ENCODE assay signal across 8 cellular contexts in the genomic region with DNA sequence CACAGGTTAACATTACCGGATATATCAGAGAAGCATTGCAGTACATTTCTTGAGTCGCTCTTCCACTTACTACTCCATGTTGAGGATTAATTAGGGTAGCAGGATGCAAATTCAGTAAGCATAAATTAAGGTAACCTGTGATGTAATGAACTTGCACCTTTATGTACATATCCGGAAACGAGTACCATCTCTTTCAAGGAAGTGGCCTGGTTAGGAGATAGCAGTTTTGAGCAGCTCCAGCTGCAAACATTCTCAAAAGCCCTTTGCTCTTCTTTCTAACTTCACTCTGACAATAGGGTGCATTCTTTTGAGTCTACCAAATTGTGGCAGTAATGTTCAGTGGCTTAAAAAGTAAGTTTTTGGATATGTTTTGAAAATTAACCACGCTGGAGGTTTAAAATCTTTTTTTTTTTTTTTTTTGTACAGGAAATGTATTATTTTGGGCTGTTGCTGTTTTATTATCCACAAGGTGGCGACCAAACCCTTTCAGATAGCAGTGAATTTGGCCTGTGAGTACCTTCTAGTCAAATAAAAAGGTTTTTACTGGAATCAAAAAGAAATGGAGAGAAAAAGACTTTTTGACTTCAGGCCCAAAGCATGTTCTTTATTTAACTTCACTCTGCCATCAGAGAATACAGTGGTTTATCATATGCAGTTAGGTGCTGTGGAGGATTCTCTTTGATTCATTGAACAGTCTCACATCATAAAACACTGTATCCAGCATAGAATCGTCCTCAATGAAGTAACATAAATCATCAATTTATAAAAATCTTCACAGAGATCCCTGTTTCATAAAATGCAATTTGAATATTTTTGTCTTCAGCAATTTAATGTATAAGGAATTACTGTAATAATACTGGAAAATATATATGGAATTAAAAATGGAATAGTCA. TPM values are rescaled to one million over a fixed set of nuclear protein-coding genes. Genes with fewer than 3 reads are reported as not detected.
A peak's percentile ranks its signal among the peaks of the same experiment; 100 is the strongest.
DNase-seq lines count a peak whose midpoint lies in the region; ATAC-seq and TF ChIP-seq lines count a peak whose summit lies in the region.

No MANE protein-coding gene starts in this region.

- H2BK20ac ChIP-seq in IMR-90 (ENCODE audit: low read depth, low read length), result no peak overlapping the region

- H3K4me3 ChIP-seq in IMR-90 (ENCODE audit: insufficient read depth, low read depth, low read length) (no peak overlapping the region), RWPE2 (ENCODE audit: severe bottlenecking) (no peak overlapping the region)

- H2AFZ ChIP-seq in IMR-90 (replicated peaks; ENCODE audit: low read length, poor library complexity), result no peak overlapping the region

- H3K56ac ChIP-seq in IMR-90 (ENCODE audit: extremely low read depth, insufficient read depth, low read length), result no peak overlapping the region

- H4K20me1 ChIP-seq in IMR-90 (ENCODE audit: insufficient read depth, low read length), result no peaks in the 10 kb centered on the region

- H4K5ac ChIP-seq in IMR-90 (ENCODE audit: low read depth, low read length), result no peak overlapping the region

- H3K27ac ChIP-seq in IMR-90 (ENCODE audit: insufficient read depth, low read length), result no peak overlapping the region
- H3K27ac ChIP-seq in RWPE2 (ENCODE audit: poor library complexity, severe bottlenecking), result peak overlapping the region; percentile 0
- H3K27ac ChIP-seq in cingulate gyrus (ENCODE audit: low read depth, low read length), result peak overlapping the region; percentile 23

- in situ Hi-C loops in IMR-90 (cut with MboI; ENCODE audit: low sequenced_read_pairs), result no loop called here

- no peak overlapping the region for H3K23ac ChIP-seq in IMR-90 (ENCODE audit: low read depth, low read length)

- no peak overlapping the region for H2BK15ac ChIP-seq in IMR-90 (ENCODE audit: low read depth, low read length)

- no peak overlapping the region for H2BK120ac ChIP-seq in IMR-90 (ENCODE audit: low read depth, low read length)

- H4K91ac ChIP-seq in IMR-90 (ENCODE audit: insufficient read depth, low read depth, low read length), result no peak overlapping the region

- peaks cover 57% of the 10 kb centered on the region for H3K4me1 Mint-ChIP-seq in mesothelial cell of epicardium

- peak; percentile 67 for ATAC-seq in IMR-90 (ENCODE audit: low read depth)
- ATAC-seq in RWPE2 (ENCODE audit: low read depth), result peak; percentile 68

- H2AK9ac ChIP-seq in IMR-90 (replicated peaks; ENCODE audit: low read depth, low read length, poor library complexity), result no peak overlapping the region

- no peak overlapping the region for H2BK5ac ChIP-seq in IMR-90 (ENCODE audit: low read depth, low read length, poor library complexity, severe bottlenecking)

- no peak overlapping the region for H3K14ac ChIP-seq in IMR-90 (replicated peaks; ENCODE audit: low read depth, low read length)

- H3K9ac ChIP-seq in IMR-90 (ENCODE audit: low read depth, low read length), result no peak overlapping the region

- H3K18ac ChIP-seq in IMR-90 (ENCODE audit: low read depth, low read length), result no peak overlapping the region

- peaks cover 3% of the 10 kb centered on the region for H3K36me3 Mint-ChIP-seq in mesothelial cell of epicardium

- H3K27me3 Mint-ChIP-seq in mesothelial cell of epicardium (ENCODE audit: low read depth), result no peaks in the 10 kb centered on the region

- dilution Hi-C loops in IMR-90 (cut with HindIII; ENCODE audit: low sequenced_read_pairs, unreplicated experiment), result no loop called here

- TF ChIP-seq POLR2A in IMR-90 (IDR thresholded peaks at IDR 0.05; ENCODE audit: low read depth, low read length), result no peak

- no peak overlapping the region for H3K4me2 ChIP-seq in IMR-90 (ENCODE audit: low read depth, low read length)

- H3K9me3 ChIP-seq in IMR-90 (ENCODE audit: control insufficient read depth, insufficient read depth, low read length) (no peaks in the 10 kb centered on the region), RWPE2 (ENCODE audit: severe bottlenecking) (no peaks in the 10 kb centered on the region)

- BruUV-seq in IMR-90 (replicated peaks; lab: Mats Ljungman, UMichigan), result no TSS peak

- TF ChIP-seq RAD21 in IMR-90 (IDR thresholded peaks at IDR 0.05; ENCODE audit: low read length), result peak; percentile 72

- CTCF ChIA-PET in IMR-90 (lab: Yijun Ruan, JAX), result interaction anchor here (0.6 to 0.7 kb wide), 2 partner anchors 161 to 183 kb away, joined by 4 to 9 read pairs; no protein-coding TSS in a partner anchor

- H3K4me1 ChIP-seq in IMR-90 (ENCODE audit: control insufficient read depth, insufficient read depth, low read length), result peaks cover 2% of the 10 kb centered on the region
- no peaks in the 10 kb centered on the region for H3K4me1 ChIP-seq in RWPE2 (ENCODE audit: insufficient read depth, poor library complexity, severe bottlenecking)

- H3K9me3 Mint-ChIP-seq in mesothelial cell of epicardium, result no peaks in the 10 kb centered on the region

- H3K4ac ChIP-seq in IMR-90 (ENCODE audit: low read depth, low read length), result no peak overlapping the region

- H3K79me1 ChIP-seq in IMR-90 (ENCODE audit: low read depth in 1 of 2, low read length in 2 of 2), result no peaks in the 10 kb centered on the region

- H3K27me3 ChIP-seq in IMR-90 (ENCODE audit: control insufficient read depth, insufficient read depth, low read length) (no peaks in the 10 kb centered on the region), RWPE2 (ENCODE audit: insufficient read depth, poor library complexity, severe bottlenecking) (no peaks in the 10 kb centered on the region)

- H3K27ac Mint-ChIP-seq in mesothelial cell of epicardium, result peak overlapping the region; percentile 88

- POLR2A ChIA-PET in IMR-90 (lab: Charles Lee; ENCODE audit: unreplicated experiment), result no interaction called here

- H3K9me1 ChIP-seq in IMR-90 (ENCODE audit: insufficient read depth, low read length), result no peaks in the 10 kb centered on the region

- no CpG with 5 or more reads among the region's 7 CpGs for WGBS in IMR-90 (ENCODE audit: extremely low coverage in 2 of 2, insufficient read length in 1 of 2), 2 experiments

- TF ChIP-seq CTCF in IMR-90 (conservative IDR thresholded peaks at IDR 0.05; ENCODE audit: low read depth, low read length) (peak; percentile 77), RWPE2 (IDR thresholded peaks at IDR 0.05; ENCODE audit: poor library complexity, severe bottlenecking) (peak; percentile 100), mesothelial cell of epicardium (IDR thresholded peaks at IDR 0.05; ENCODE audit: unreplicated experiment) (peak; percentile 57)

- H4K8ac ChIP-seq in IMR-90 (ENCODE audit: low read depth in 2 of 2, low read length in 2 of 2), result no peak overlapping the region

- H2AK5ac ChIP-seq in IMR-90 (ENCODE audit: low read depth, low read length), result no peak overlapping the region

- H3K36me3 ChIP-seq in IMR-90 (ENCODE audit: control insufficient read depth, insufficient read depth, low read length), result peaks cover 8% of the 10 kb centered on the region
- peaks cover 45% of the 10 kb centered on the region for H3K36me3 ChIP-seq in RWPE2 (ENCODE audit: low read depth)

- DNase-seq in Ammon's horn (ENCODE audit: low spot score) (peak; percentile 82), GM03348 (ENCODE audit: low spot score) (peak; percentile 52), IMR-90 (peak; percentile 67), RWPE2 (ENCODE audit: low spot score) (no peak), mesothelial cell of epicardium (ENCODE audit: low spot score in 2 of 2, unreplicated experiment in 2 of 2) (no peak), GM19240 (ENCODE audit: insufficient read length, low spot score) (no peak), GOT3 (lab: John Stamatoyannopoulos, UW) (no peak)

- no peak overlapping the region for H3K4me3 Mint-ChIP-seq in mesothelial cell of epicardium

- intact Hi-C loops in IMR-90 (cut with micrococcal nuclease), result loop anchor here (2.0 to 10.0 kb wide), 5 partner anchors 108 to 1236 kb away; no protein-coding TSS in a partner anchor

TF ChIP-seq in IMR-90, 13 proteins besides CTCF, POLR2A, EP300 and RAD21:
- peak; percentile 51 for TF ChIP-seq SMC3 (IDR thresholded peaks at IDR 0.05; ENCODE audit: low read depth, low read length)
- TF ChIP-seq CEBPB (IDR thresholded peaks at IDR 0.05; ENCODE audit: low read depth, low read length), result no peak
TF ChIP-seq in IMR-90: peak in this region for 1.

RNA-seq across cellular contexts. Expression of gene FAM217B, which starts 8.9 kb away (rescaled TPM):
- total RNA-seq in IMR-90 (2012; rRNA removed) (3.0 and 3.9 TPM in 2 replicates), mesothelial cell of epicardium (22.3 to 27.5 TPM (median 25.7 TPM) in 3 replicates)
- polyA plus RNA-seq in IMR-90 (2012; rRNA removed), result 3.3 and 3.9 TPM in 2 replicates
- 0.86 and 1.9 TPM in 2 replicates for polyA plus RNA-seq in IMR-90 (2012; cell fraction: cytosol; rRNA removed)
- polyA plus RNA-seq in IMR-90 (2012; cell fraction: nucleus; rRNA removed; ENCODE audit: low replicate concordance), result 1.1 and 5.9 TPM in 2 replicates

RNA-seq across cellular contexts. Expression of gene PPP1R3D, which starts 9.0 kb away (rescaled TPM):
- 2.7 and 4.7 TPM in 2 replicates for total RNA-seq in IMR-90 (2012; rRNA removed)
- 1.6 and 1.7 TPM in 2 replicates for polyA plus RNA-seq in IMR-90 (2012; rRNA removed)
- polyA plus RNA-seq in IMR-90 (2012; cell fraction: cytosol; rRNA removed), result 0.57 and 1.7 TPM in 2 replicates
- polyA plus RNA-seq in IMR-90 (2012; cell fraction: nucleus; rRNA removed; ENCODE audit: low replicate concordance), result 1.1 and 1.7 TPM in 2 replicates
- 4.5 to 5.1 TPM (median 4.5 TPM) in 3 replicates for total RNA-seq in mesothelial cell of epicardium

RNA-seq across cellular contexts. Expression of gene CDH26, which starts 9.1 kb away (rescaled TPM):
- total RNA-seq in IMR-90 (2012; rRNA removed) (not detected in 2 replicates), mesothelial cell of epicardium (0.49 to 0.88 TPM (median 0.71 TPM) in 3 replicates)
- not detected in 2 replicates for polyA plus RNA-seq in IMR-90 (2012; rRNA removed)
- not detected in 2 replicates for polyA plus RNA-seq in IMR-90 (2012; cell fraction: cytosol; rRNA removed)
- polyA plus RNA-seq in IMR-90 (2012; cell fraction: nucleus; rRNA removed; ENCODE audit: low replicate concordance), result 0.16 and 0.28 TPM in 2 replicates

RNA-seq across cellular contexts. Expression of gene SYCP2, which starts 15.6 kb away (rescaled TPM):
- 0.18 and 0.56 TPM in 2 replicates for total RNA-seq in IMR-90 (2012; rRNA removed)
- polyA plus RNA-seq in IMR-90 (2012; rRNA removed), result 0.22 and 0.31 TPM in 2 replicates
- polyA plus RNA-seq in IMR-90 (2012; cell fraction: cytosol; rRNA removed), result not detected in 2 replicates
- 0.15 and 1.3 TPM in 2 replicates for polyA plus RNA-seq in IMR-90 (2012; cell fraction: nucleus; rRNA removed; ENCODE audit: low replicate concordance)
- total RNA-seq in mesothelial cell of epicardium, result 1.8 to 2.8 TPM (median 2.3 TPM) in 3 replicates

Comparison
In these comparisons a context has a peak if more than half of its experiments do, and no peak if none do; other contexts are left out.
1. DNase-seq: peak in Ammon's horn (single experiment), GM03348 (single experiment) and IMR-90 (single experiment); none in RWPE2 (single experiment), mesothelial cell of epicardium (0 of 2), GM19240 (single experiment) and GOT3 (single experiment).
2. Peak in every context shown above with its lines, with median percentiles within 50 percentile points of each other: CTCF ChIP-seq.